10 cellular contexts compared by ENCODE assay signal in genomic region chr1:197910120-197911110, GRCh38. TPM values are rescaled to one million over a fixed set of nuclear protein-coding genes. Genes with fewer than 3 reads are reported as not detected.
A peak's percentile ranks its signal among the peaks of the same experiment; 100 is the strongest.
DNase-seq lines count a peak whose midpoint lies in the region; TF ChIP-seq lines count a peak whose summit lies in the region.
"Had no signal": no experiment of that assay in that cellular context is flagged by ENCODE, and none has a peak within 500 bp of the region (broad histone marks: within the 10 kb centered on the region; RNA-seq: fewer than 3 reads in every experiment).

No MANE protein-coding gene starts in this region.

- no peak for DNase-seq in CD8-positive, alpha-beta memory T cell
- peak; percentile 44 for DNase-seq in ecto neural progenitor cell (ENCODE audit: low spot score)
- DNase-seq in neuronal stem cell (ENCODE audit: low spot score), result peak; percentile 32
- no peak for DNase-seq in CD14-positive monocyte (ENCODE audit: low spot score)
- no peak for DNase-seq in SK-N-DZ (ENCODE audit: low spot score)
- no peak for DNase-seq in central memory CD4-positive, alpha-beta T cell
- no peak for DNase-seq in stimulated activated CD4-positive, alpha-beta T cell treated with anti-CD3 and anti-CD28 coated beads, Interleukin-12 subunit alpha, Interleukin-12 subunit beta, amount 100 ng/mL, for 4 hours
- DNase-seq: activated gamma-delta T cell treated with Interleukin-2 at 50 U/mL for 16 hours, MV-4-11 had no signal

- peak overlapping the region; percentile 27 for H3K4me3 ChIP-seq in CD8-positive, alpha-beta memory T cell (ENCODE audit: low read length)
- H3K4me3 ChIP-seq in HUES64 (ENCODE audit: low read length) (peak overlapping the region; percentile 41; the same call in 1 of the 2 replicates), neuronal stem cell (ENCODE audit: low read length in 2 of 2) (no peak overlapping the region)

- peaks cover 83% of the 10 kb centered on the region for H3K27me3 ChIP-seq in CD8-positive, alpha-beta memory T cell (ENCODE audit: insufficient read depth, low read length, poor library complexity, severe bottlenecking)
- H3K27me3 ChIP-seq in HUES64 (ENCODE audit: insufficient read depth, low read length), result peaks cover 100% of the 10 kb centered on the region
- peaks cover 48 to 100% (median 88%) of the 10 kb centered on the region in 3 experiments for H3K27me3 ChIP-seq in neuronal stem cell (ENCODE audit: control insufficient read depth in 3 of 3, insufficient read depth in 3 of 3, low read depth in 1 of 3, low read length in 3 of 3)

- no peak overlapping the region for H3K23ac ChIP-seq in neuronal stem cell (ENCODE audit: low read depth, low read length, poor library complexity)

- no peaks in the 10 kb centered on the region for H3K9me3 ChIP-seq in CD8-positive, alpha-beta memory T cell (ENCODE audit: low read length)
- H3K9me3 ChIP-seq in HUES64 (ENCODE audit: insufficient read depth, low read depth, low read length), result no peaks in the 10 kb centered on the region
- H3K9me3 ChIP-seq in neuronal stem cell (replicated peaks in 1 of 2; ENCODE audit: control insufficient read depth in 2 of 2, insufficient read depth in 1 of 2, low read depth in 1 of 2, low read length in 2 of 2), result peaks cover 2 to 3% of the 10 kb centered on the region in 2 donors

- CTCF ChIA-PET in CD8-positive, alpha-beta memory T cell (lab: Charles Lee), result interaction anchor here (0.5 to 2.5 kb wide), 4 partner anchors 14 to 583 kb away, joined by 3 to 11 read pairs (median 4); no protein-coding TSS in a partner anchor

- H3K27ac Mint-ChIP-seq in CD8-positive, alpha-beta memory T cell, result peak overlapping the region in 2 of 8 donors; percentile 48 to 64
- peak overlapping the region in 2 of 7 donors; percentile 5 to 19 for H3K27ac Mint-ChIP-seq in CD14-positive monocyte

- H3K4me3 Mint-ChIP-seq in CD8-positive, alpha-beta memory T cell, result peak overlapping the region; percentile 2 to 86 (median 73)
- peak overlapping the region in 1 of 2 donors; percentile 74 for H3K4me3 Mint-ChIP-seq in CD14-positive monocyte

- H3K9me3 Mint-ChIP-seq in CD8-positive, alpha-beta memory T cell, result peaks cover 0 to 5% (median 0%) of the 10 kb centered on the region in 5 donors
- peaks cover 0 to 19% (median 14%) of the 10 kb centered on the region in 7 donors for H3K9me3 Mint-ChIP-seq in CD14-positive monocyte

- H2BK15ac ChIP-seq in neuronal stem cell (ENCODE audit: low read length), result peak overlapping the region; percentile 92

- intact Hi-C loops in CD14-positive monocyte (cut with micrococcal nuclease), result loop anchor here in 1 of 2 donors (10.0 kb wide), 1 partner anchor 296 kb away; no protein-coding TSS in a partner anchor

- no peak for TF ChIP-seq CTCF in CD14-positive monocyte (IDR thresholded peaks at IDR 0.05)

- 6% methylated on average over 37 of the region's 48 CpGs for WGBS in HUES64
- no CpG with 5 or more reads among the region's 48 CpGs for WGBS in neuronal stem cell (ENCODE audit: extremely low coverage in 2 of 2, insufficient read length in 2 of 2, insufficient replicate concordance in 1 of 2), 2 donors

- POLR2A ChIA-PET in CD8-positive, alpha-beta memory T cell (lab: Charles Lee), result no interaction called here

- no peak overlapping the region for H3K27ac ChIP-seq in CD8-positive, alpha-beta memory T cell (ENCODE audit: low read depth, low read length)
- H3K27ac ChIP-seq in HUES64 (ENCODE audit: low read depth, low read length) (no peak overlapping the region), neuronal stem cell (replicated peaks; ENCODE audit: low read length) (no peak overlapping the region)

- no peak overlapping the region for H3K14ac ChIP-seq in neuronal stem cell (ENCODE audit: low read length)

- H4K8ac ChIP-seq in neuronal stem cell (ENCODE audit: low read depth, low read length), result no peak overlapping the region

- H3K79me1 ChIP-seq in neuronal stem cell (ENCODE audit: low read depth, low read length), result no peaks in the 10 kb centered on the region

- no peak overlapping the region for H2BK12ac ChIP-seq in neuronal stem cell (ENCODE audit: low read length)

- no peaks in the 10 kb centered on the region for H3K36me3 ChIP-seq in CD8-positive, alpha-beta memory T cell (ENCODE audit: insufficient read depth, low read length)
- H3K36me3 ChIP-seq in HUES64 (ENCODE audit: insufficient read depth, low read length) (no peaks in the 10 kb centered on the region), neuronal stem cell (replicated peaks in 1 of 2; ENCODE audit: control insufficient read depth in 2 of 2, insufficient read depth in 2 of 2, low read length in 2 of 2) (no peaks in the 10 kb centered on the region)

- H3K4ac ChIP-seq in neuronal stem cell (ENCODE audit: low read length), result no peak overlapping the region

- H3K9ac ChIP-seq in HUES64 (ENCODE audit: low read depth, low read length) (no peak overlapping the region), neuronal stem cell (ENCODE audit: low read depth, low read length, poor library complexity) (no peak overlapping the region)

- H3K4me1 Mint-ChIP-seq in CD8-positive, alpha-beta memory T cell, result peaks cover 38 to 66% (median 55%) of the 10 kb centered on the region in 3 donors
- peaks cover 53% of the 10 kb centered on the region for H3K4me1 Mint-ChIP-seq in CD14-positive monocyte

- no peak overlapping the region for H2AK5ac ChIP-seq in neuronal stem cell (ENCODE audit: low read depth, low read length)

- H3K36me3 Mint-ChIP-seq in CD8-positive, alpha-beta memory T cell, result no peaks in the 10 kb centered on the region
- peaks cover 0 to 17% of the 10 kb centered on the region in 2 donors for H3K36me3 Mint-ChIP-seq in CD14-positive monocyte

- H3K27me3 Mint-ChIP-seq in CD8-positive, alpha-beta memory T cell, result peaks cover 84 to 97% of the 10 kb centered on the region in 2 donors
- peaks cover 99% of the 10 kb centered on the region in 3 donors for H3K27me3 Mint-ChIP-seq in CD14-positive monocyte (ENCODE audit: low read depth in 3 of 3)

- no peak overlapping the region for H2AFZ ChIP-seq in neuronal stem cell (ENCODE audit: low read length)

- peak overlapping the region; percentile 74 for H3K18ac ChIP-seq in neuronal stem cell (ENCODE audit: low read length)

- H2BK120ac ChIP-seq in neuronal stem cell (ENCODE audit: low read depth, low read length), result no peak overlapping the region

- H3K4me2 ChIP-seq in neuronal stem cell (ENCODE audit: insufficient read depth, low read length, poor library complexity, severe bottlenecking), result peak overlapping the region; percentile 51

- H3K4me1 ChIP-seq in CD8-positive, alpha-beta memory T cell (ENCODE audit: insufficient read depth, low read length), result peaks cover 59% of the 10 kb centered on the region
- peaks cover 34% of the 10 kb centered on the region for H3K4me1 ChIP-seq in HUES64 (ENCODE audit: insufficient read depth, low read length)
- peaks cover 0 to 15% of the 10 kb centered on the region in 2 donors for H3K4me1 ChIP-seq in neuronal stem cell (ENCODE audit: control insufficient read depth in 2 of 2, insufficient read depth in 1 of 2, low read depth in 1 of 2, low read length in 2 of 2)

- H4K91ac ChIP-seq in neuronal stem cell (ENCODE audit: low read depth, low read length, poor library complexity), result no peak overlapping the region

- no peak overlapping the region for H2BK5ac ChIP-seq in neuronal stem cell (ENCODE audit: low read length)

RNA-seq across cellular contexts. Expression of gene LHX9, which starts 6.8 kb away (rescaled TPM):
- under 1 TPM in 1 of 2 experiments, not detected in 1; 0.07 TPM for total RNA-seq in CD8-positive, alpha-beta memory T cell
- not detected for polyA plus RNA-seq in CD8-positive, alpha-beta memory T cell
- 0.10 TPM for polyA plus RNA-seq in HUES64 (2013, experiment 1 of 2)
- polyA plus RNA-seq in HUES64 (2013, experiment 2 of 2), result 0.19 TPM
- 0.06 TPM for polyA plus RNA-seq in neuronal stem cell (2013, experiment 1 of 2)
- 0.03 TPM for polyA plus RNA-seq in neuronal stem cell (2013, experiment 2 of 2)
- polyA plus RNA-seq in CD14-positive monocyte, result not detected
- polyA plus RNA-seq in SK-N-DZ (2014; cell fraction: cytosol; rRNA removed), result 0.13 and 0.46 TPM in 2 replicates
- 0.27 TPM in 2 replicates for polyA plus RNA-seq in SK-N-DZ (2014; cell fraction: nucleus; rRNA removed)

RNA-seq across cellular contexts. Expression of gene C1orf53, which starts 8.0 kb away (rescaled TPM):
- total RNA-seq in CD8-positive, alpha-beta memory T cell, result 1 to 10 TPM; 2.9 TPM
- polyA plus RNA-seq in CD8-positive, alpha-beta memory T cell, result not detected
- 2.8 TPM for polyA plus RNA-seq in HUES64 (2013, experiment 1 of 2)
- polyA plus RNA-seq in HUES64 (2013, experiment 2 of 2), result 3.8 TPM
- 2.5 TPM for polyA plus RNA-seq in neuronal stem cell (2013, experiment 1 of 2)
- 3.7 TPM for polyA plus RNA-seq in neuronal stem cell (2013, experiment 2 of 2)
- polyA plus RNA-seq in CD14-positive monocyte, result 1 to 10 TPM; 5.6 to 8.3 TPM
- 1.7 and 3.3 TPM in 2 replicates for polyA plus RNA-seq in SK-N-DZ (2014; cell fraction: cytosol; rRNA removed)
- polyA plus RNA-seq in SK-N-DZ (2014; cell fraction: nucleus; rRNA removed), result 2.7 TPM in 1 of 2 replicates, not detected in the other

Comparison
In these comparisons a context has a peak if more than half of its experiments do, and no peak if none do; other contexts are left out.
1. DNase-seq: peak in ecto neural progenitor cell (single experiment) and neuronal stem cell (single experiment); none in CD8-positive, alpha-beta memory T cell (0 of 5), CD14-positive monocyte (single experiment), SK-N-DZ (single experiment), central memory CD4-positive, alpha-beta T cell (single experiment) and stimulated activated CD4-positive, alpha-beta T cell treated with anti-CD3 and anti-CD28 coated beads, Interleukin-12 subunit alpha, Interleukin-12 subunit beta, amount 100 ng/mL, for 4 hours (single experiment).
2. H3K4me3 ChIP-seq: peak in CD8-positive, alpha-beta memory T cell (single experiment) and HUES64 (single experiment); none in neuronal stem cell (0 of 2).